ENCODE assay signal across 6 cellular contexts in the genomic region with DNA sequence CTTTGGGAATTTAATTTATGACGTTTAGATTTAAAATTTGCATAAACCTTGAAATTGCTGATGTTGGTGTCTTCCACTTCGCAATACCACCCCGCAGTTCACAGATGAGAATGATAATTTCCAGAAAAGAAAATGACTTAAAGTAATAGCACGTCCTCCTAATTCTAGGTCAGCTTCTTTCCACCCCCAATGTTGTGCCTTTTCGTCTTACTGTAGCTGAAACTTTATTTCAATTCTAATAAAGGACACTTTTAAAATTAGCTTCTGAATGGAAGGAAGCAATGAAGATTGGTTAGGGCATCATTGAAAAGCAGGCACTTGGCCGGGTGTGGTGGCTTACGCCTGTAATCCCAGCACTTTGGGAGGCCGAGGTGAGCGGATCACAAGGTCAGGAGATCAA.
"Had no signal": no experiment of that assay in that cellular context is flagged by ENCODE, and none has a peak within 500 bp of the region (broad histone marks: within the 10 kb centered on the region; RNA-seq: fewer than 3 reads in every experiment).

No MANE protein-coding gene starts in this region.

- DNase-seq: IMR-90, KBM-7, KG1 had no signal

- ATAC-seq: HepG2, K562 had no signal

- H3K4me3 ChIP-seq: K562 had no signal

- H3K27ac ChIP-seq: HL-60 had no signal
